8 cellular contexts compared by ENCODE assay signal in the genomic region with DNA sequence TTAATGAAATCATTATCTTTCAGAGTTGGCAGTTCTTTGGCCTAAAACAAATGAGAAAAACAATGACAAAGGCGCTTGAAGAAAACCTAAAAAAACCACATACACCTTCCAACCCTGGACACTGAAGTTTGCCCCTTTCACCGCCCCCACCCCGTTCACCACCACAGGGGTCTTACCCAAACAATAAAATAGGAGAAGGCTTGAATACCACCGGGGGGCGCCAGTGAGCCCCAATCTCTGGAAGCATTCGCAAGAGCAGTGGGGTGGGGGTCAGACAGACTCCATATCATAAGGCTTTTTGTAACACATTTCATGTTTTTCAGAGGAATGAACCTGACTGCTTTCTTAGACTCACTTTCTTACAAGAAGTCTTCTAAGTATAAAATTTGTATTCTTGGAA.
DNase-seq lines count a peak whose midpoint lies in the region; ATAC-seq, FAIRE-seq and TF ChIP-seq lines count a peak whose summit lies in the region.

No MANE protein-coding gene starts in this region.

- peaks cover 60 to 85% of the 10 kb centered on the region in 2 donors for H3K36me3 Mint-ChIP-seq in CD4-positive, alpha-beta memory T cell
- peaks cover 31% of the 10 kb centered on the region for H3K36me3 Mint-ChIP-seq in endothelial cell (ENCODE audit: low read depth, unreplicated experiment)

- H3K4me1 ChIP-seq in CD4-positive, alpha-beta memory T cell (ENCODE audit: insufficient read depth, low read length), result no peaks in the 10 kb centered on the region
- peaks cover 4% of the 10 kb centered on the region for H3K4me1 ChIP-seq in osteoblast (ENCODE audit: insufficient read depth, low read length)

- H3K9me3 ChIP-seq in CD4-positive, alpha-beta memory T cell (ENCODE audit: control insufficient read depth in 1 of 2, low read length in 2 of 2), result no peaks in the 10 kb centered on the region
- H3K9me3 ChIP-seq in osteoblast (ENCODE audit: low read depth, low read length), result no peaks in the 10 kb centered on the region

- CTCF ChIA-PET in CD4-positive, alpha-beta memory T cell (lab: Charles Lee; ENCODE audit: partially characterized antibody), result interaction anchor here (0.8 to 2.8 kb wide), 14 partner anchors 11 to 557 kb away, joined by 3 to 27 read pairs (median 4); no protein-coding TSS in a partner anchor

- peak; percentile 60 for TF ChIP-seq CTCF in LNCAP (IDR thresholded peaks at IDR 0.05)
- peak; percentile 90 for TF ChIP-seq CTCF in endothelial cell (IDR thresholded peaks at IDR 0.05; ENCODE audit: unreplicated experiment)
- TF ChIP-seq CTCF in osteoblast (IDR thresholded peaks at IDR 0.05; ENCODE audit: extremely low read depth, low read depth, low read length), result peak; percentile 64

- no peak overlapping the region for H3K27ac ChIP-seq in CD4-positive, alpha-beta memory T cell (ENCODE audit: low read depth, low read length)
- H3K27ac ChIP-seq in osteoblast (ENCODE audit: low read depth, low read length), result no peak overlapping the region

- H3K4me1 Mint-ChIP-seq in CD4-positive, alpha-beta memory T cell, result peaks cover 12 to 15% (median 13%) of the 10 kb centered on the region in 4 donors
- peaks cover 15% of the 10 kb centered on the region for H3K4me1 Mint-ChIP-seq in endothelial cell (ENCODE audit: unreplicated experiment)

- H3K4me2 ChIP-seq in osteoblast (ENCODE audit: insufficient read depth, low read length), result no peak overlapping the region

- peaks cover 40% of the 10 kb centered on the region for H3K36me3 ChIP-seq in CD4-positive, alpha-beta memory T cell (ENCODE audit: insufficient read depth, low read length)
- H3K36me3 ChIP-seq in osteoblast (ENCODE audit: insufficient read depth, low read length), result peaks cover 6% of the 10 kb centered on the region

- H3K4me3 ChIP-seq in CD4-positive, alpha-beta memory T cell (ENCODE audit: low read length in 2 of 2), result no peak overlapping the region
- no peak overlapping the region for H3K4me3 ChIP-seq in osteoblast (ENCODE audit: insufficient read depth, low read length)

- no peaks in the 10 kb centered on the region for H3K27me3 Mint-ChIP-seq in CD4-positive, alpha-beta memory T cell
- peaks cover 1% of the 10 kb centered on the region for H3K27me3 Mint-ChIP-seq in endothelial cell (ENCODE audit: unreplicated experiment)

- no peaks in the 10 kb centered on the region for H3K79me2 ChIP-seq in osteoblast (ENCODE audit: insufficient read depth, low read length)

- no peaks in the 10 kb centered on the region for H3K9me3 Mint-ChIP-seq in CD4-positive, alpha-beta memory T cell
- H3K9me3 Mint-ChIP-seq in endothelial cell (ENCODE audit: unreplicated experiment), result no peaks in the 10 kb centered on the region

- POLR2A ChIA-PET in CD4-positive, alpha-beta memory T cell (lab: Charles Lee; ENCODE audit: partially characterized antibody), result no interaction called here

- intact Hi-C loops in CD4-positive, alpha-beta memory T cell (cut with micrococcal nuclease), result loop anchor here (1.0 to 10.0 kb wide), 6 partner anchors 47 to 548 kb away; a partner anchor contains a TSS

- H2AFZ ChIP-seq in osteoblast (ENCODE audit: low read length), result no peak overlapping the region

- no peaks in the 10 kb centered on the region for H3K27me3 ChIP-seq in CD4-positive, alpha-beta memory T cell (ENCODE audit: insufficient read depth, low read length)
- no peaks in the 10 kb centered on the region for H3K27me3 ChIP-seq in osteoblast (ENCODE audit: insufficient read depth, low read length)

- H3K4me3 Mint-ChIP-seq in CD4-positive, alpha-beta memory T cell, result no peak overlapping the region
- no peak overlapping the region for H3K4me3 Mint-ChIP-seq in endothelial cell (ENCODE audit: unreplicated experiment)

- ATAC-seq in HG02678 (IDR thresholded peaks at IDR 0.05; ENCODE audit: unreplicated experiment), result no peak
- ATAC-seq in HG02763 (IDR thresholded peaks at IDR 0.05; ENCODE audit: unreplicated experiment), result no peak

- H4K20me1 ChIP-seq in osteoblast (ENCODE audit: insufficient read depth, low read length), result no peaks in the 10 kb centered on the region

- no peak for FAIRE-seq in urothelium cell line (lab: Jason Lieb, UNC)

- DNase-seq in CD4-positive, alpha-beta memory T cell, result peak; percentile 54 to 66 (median 59)
- DNase-seq in activated CD8-positive, alpha-beta memory T cell treated with anti-CD3 and anti-CD28 coated beads for 1 hour (ENCODE audit: extremely low read depth in 1 of 2, low read depth in 1 of 2), result peak; percentile 39 to 62
- DNase-seq in endothelial cell (ENCODE audit: low spot score) (peak; percentile 75), osteoblast (ENCODE audit: insufficient read length, low spot score, missing footprints) (no peak), urothelium cell line (ENCODE audit: low spot score) (peak; percentile 30)

- peak overlapping the region in 4 of 7 donors; percentile 2 to 86 (median 42) for H3K27ac Mint-ChIP-seq in CD4-positive, alpha-beta memory T cell
- no peak overlapping the region for H3K27ac Mint-ChIP-seq in endothelial cell (ENCODE audit: unreplicated experiment)
